Comparison of ENCODE assay signal across 17 cellular contexts in the genomic region with DNA sequence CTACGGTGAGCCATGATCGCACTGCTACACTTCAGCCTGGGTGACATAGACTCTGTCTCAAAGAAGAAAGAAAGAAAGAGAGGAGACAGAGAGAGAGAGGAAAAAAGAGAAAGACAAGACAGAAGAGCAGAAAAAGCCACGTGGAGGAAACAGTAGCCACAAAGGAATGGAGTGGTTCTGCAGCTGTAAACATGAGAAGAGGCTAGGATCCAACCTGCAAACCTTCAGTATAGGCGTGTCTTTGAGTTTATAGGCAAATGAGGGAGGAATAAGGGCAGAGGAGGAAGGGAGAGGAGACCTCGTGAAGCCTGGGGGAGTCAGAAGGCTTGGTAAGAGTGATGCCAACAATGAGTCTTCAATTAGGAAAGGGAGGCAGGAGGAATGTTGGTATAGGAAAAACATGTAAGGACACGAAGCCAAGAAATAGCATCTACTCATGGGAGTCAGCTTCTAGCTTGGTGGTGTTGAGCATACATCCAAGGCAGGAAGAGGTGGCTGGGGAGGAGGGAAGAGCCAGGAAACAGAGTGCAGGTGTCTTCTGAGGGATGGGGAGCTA. TPM values are rescaled to one million over a fixed set of nuclear protein-coding genes. Genes with fewer than 3 reads are reported as not detected.
DNase-seq lines count a peak whose midpoint lies in the region; ATAC-seq and TF ChIP-seq lines count a peak whose summit lies in the region.
"Had no signal": no experiment of that assay in that cellular context is flagged by ENCODE, and none has a peak within 500 bp of the region (broad histone marks: within the 10 kb centered on the region; RNA-seq: fewer than 3 reads in every experiment).

No MANE protein-coding gene starts in this region.

- peak; percentile 40 for ATAC-seq in RWPE2 (ENCODE audit: low read depth)
- ATAC-seq in stimulated activated naive CD8-positive, alpha-beta T cell treated with anti-CD3 and anti-CD28 coated beads, Interleukin-15, amount 100 ng/mL, for 72 hours = no peak
- no peak for ATAC-seq in GM21717 (IDR thresholded peaks at IDR 0.05; ENCODE audit: unreplicated experiment)
- ATAC-seq in HG02973 (IDR thresholded peaks at IDR 0.05; ENCODE audit: unreplicated experiment) = no peak
- no peak for ATAC-seq in esophagus mucosa
- ATAC-seq: mucosa of descending colon; stimulated activated memory B cell treated with anti-CD40 and anti-IgM and Interleukin-4, amounts not matched to agents 10 μg/mL and 1 μg/mL and 100 μg/mL, for 72 hours had no signal

- H3K4me3 ChIP-seq in mammary epithelial cell (replicated peaks in 1 of 3; ENCODE audit: insufficient read depth in 1 of 3, low read depth in 2 of 3, low read length in 3 of 3) (no peak overlapping the region), RWPE2 (ENCODE audit: severe bottlenecking) (no peak overlapping the region)
- H3K4me3 ChIP-seq: mucosa of descending colon, vagina had no signal

- H3K9me3 ChIP-seq in mammary epithelial cell (replicated peaks; ENCODE audit: insufficient read depth, low read length) = no peaks in the 10 kb centered on the region
- H3K9me3 ChIP-seq in RWPE2 (ENCODE audit: severe bottlenecking) = no peaks in the 10 kb centered on the region
- H3K9me3 ChIP-seq: mucosa of descending colon, vagina had no signal

- no peaks in the 10 kb centered on the region for H3K9me3 Mint-ChIP-seq in MCF 10A (ENCODE audit: unreplicated experiment)
- no peaks in the 10 kb centered on the region for H3K9me3 Mint-ChIP-seq in dendritic cell treated with granulocyte-macrophage colony-stimulating factor and Interleukin-4, amounts not matched to agents 40 ng/mL and 50 ng/mL, for 4 days
- H3K9me3 Mint-ChIP-seq in stimulated activated naive CD8-positive, alpha-beta T cell treated with anti-CD3 and anti-CD28 coated beads, Interleukin-15, amount 100 ng/mL, for 72 hours = no peaks in the 10 kb centered on the region
- H3K9me3 Mint-ChIP-seq: activated B cell treated with CpG ODN at 0.5 μM for 24 hours; stimulated activated memory B cell treated with anti-CD40 and anti-IgM and Interleukin-4, amounts not matched to agents 10 μg/mL and 1 μg/mL and 100 μg/mL, for 72 hours had no signal

- intact Hi-C loops in mammary epithelial cell (cut with micrococcal nuclease) (no loop called here), MCF 10A (cut with micrococcal nuclease) (no loop called here)
- intact Hi-C loops in dendritic cell treated with granulocyte-macrophage colony-stimulating factor and Interleukin-4, amounts not matched to agents 40 ng/mL and 50 ng/mL, for 4 days (cut with micrococcal nuclease) = no loop called here

- TF ChIP-seq CTCF in mammary epithelial cell (conservative IDR thresholded peaks at IDR 0.05 in 1 of 2, IDR thresholded peaks at IDR 0.05 in 1 of 2; ENCODE audit: extremely low read depth in 1 of 2, insufficient read depth in 1 of 2, low read depth in 1 of 2, low read length in 2 of 2) (no peak), MCF 10A (IDR thresholded peaks at IDR 0.05; ENCODE audit: unreplicated experiment) (no peak), RWPE2 (IDR thresholded peaks at IDR 0.05; ENCODE audit: poor library complexity, severe bottlenecking) (no peak)

- H3K9ac ChIP-seq in mammary epithelial cell (ENCODE audit: insufficient read depth, low read length) = no peak overlapping the region
- H3K9ac ChIP-seq: KMS-11 had no signal

- H4K20me1 ChIP-seq in mammary epithelial cell (ENCODE audit: insufficient read depth, low read length) = no peaks in the 10 kb centered on the region

- H3K27ac ChIP-seq in mammary epithelial cell (ENCODE audit: insufficient read depth, low read depth, low read length) (no peak overlapping the region), RWPE2 (ENCODE audit: poor library complexity, severe bottlenecking) (no peak overlapping the region)
- H3K27ac ChIP-seq: KMS-11, vagina had no signal

- peak; percentile 68 for DNase-seq in mammary epithelial cell
- no peak for DNase-seq in MCF 10A (ENCODE audit: unreplicated experiment)
- no peak for DNase-seq in RWPE2 (ENCODE audit: low spot score)
- DNase-seq in stimulated activated naive CD8-positive, alpha-beta T cell treated with anti-CD3 and anti-CD28 coated beads, Interleukin-15, amount 100 ng/mL, for 72 hours = no peak
- DNase-seq: activated B cell treated with CpG ODN at 0.5 μM for 24 hours, anterior cingulate cortex, cortex of kidney, mucosa of descending colon, NCI-H1417 treated with DMSO at 0.1 percent for 48 hours, RPMI8226 had no signal

- no peak overlapping the region for H3K4me3 Mint-ChIP-seq in MCF 10A (ENCODE audit: unreplicated experiment)
- no peak overlapping the region for H3K4me3 Mint-ChIP-seq in dendritic cell treated with granulocyte-macrophage colony-stimulating factor and Interleukin-4, amounts not matched to agents 40 ng/mL and 50 ng/mL, for 4 days
- H3K4me3 Mint-ChIP-seq in stimulated activated naive CD8-positive, alpha-beta T cell treated with anti-CD3 and anti-CD28 coated beads, Interleukin-15, amount 100 ng/mL, for 72 hours = peak overlapping the region; percentile 0 to 28
- H3K4me3 Mint-ChIP-seq: activated B cell treated with CpG ODN at 0.5 μM for 24 hours; stimulated activated memory B cell treated with anti-CD40 and anti-IgM and Interleukin-4, amounts not matched to agents 10 μg/mL and 1 μg/mL and 100 μg/mL, for 72 hours had no signal

- peaks cover 16% of the 10 kb centered on the region for H3K4me1 Mint-ChIP-seq in MCF 10A (ENCODE audit: insufficient read depth, unreplicated experiment)
- H3K4me1 Mint-ChIP-seq in dendritic cell treated with granulocyte-macrophage colony-stimulating factor and Interleukin-4, amounts not matched to agents 40 ng/mL and 50 ng/mL, for 4 days (ENCODE audit: low read depth) = peaks cover 38% of the 10 kb centered on the region
- peaks cover 69% of the 10 kb centered on the region for H3K4me1 Mint-ChIP-seq in stimulated activated naive CD8-positive, alpha-beta T cell treated with anti-CD3 and anti-CD28 coated beads, Interleukin-15, amount 100 ng/mL, for 72 hours

- 59% methylated on average over 6 of the region's 6 CpGs for WGBS in mammary epithelial cell (ENCODE audit: low coverage, missing lambda C conversion rate)

- POLR2A ChIA-PET in MCF 10A (lab: Yijun Ruan, JAX) = interaction anchor here (0.6 kb wide), 2 partner anchors 114 to 183 kb away, joined by 3 to 4 read pairs; no protein-coding TSS in a partner anchor

- dilution Hi-C loops in mammary epithelial cell (cut with HindIII; ENCODE audit: low sequenced_read_pairs) = no loop called here

- in situ Hi-C loops in mammary epithelial cell (cut with MboI; ENCODE audit: low sequenced_read_pairs in 2 of 2) = no loop called here

- H3K4me2 ChIP-seq in mammary epithelial cell (ENCODE audit: insufficient read depth, low read depth, low read length) = peak overlapping the region; percentile 46
- H3K4me2 ChIP-seq: KMS-11 had no signal

- H3K27ac Mint-ChIP-seq in MCF 10A (ENCODE audit: low read depth, unreplicated experiment) = no peak overlapping the region
- peak overlapping the region; percentile 3 for H3K27ac Mint-ChIP-seq in dendritic cell treated with granulocyte-macrophage colony-stimulating factor and Interleukin-4, amounts not matched to agents 40 ng/mL and 50 ng/mL, for 4 days
- H3K27ac Mint-ChIP-seq in stimulated activated naive CD8-positive, alpha-beta T cell treated with anti-CD3 and anti-CD28 coated beads, Interleukin-15, amount 100 ng/mL, for 72 hours = peak overlapping the region; percentile 74 to 89
- H3K27ac Mint-ChIP-seq: activated B cell treated with CpG ODN at 0.5 μM for 24 hours; stimulated activated memory B cell treated with anti-CD40 and anti-IgM and Interleukin-4, amounts not matched to agents 10 μg/mL and 1 μg/mL and 100 μg/mL, for 72 hours had no signal

- BruUV-seq in mammary epithelial cell (replicated peaks; lab: Mats Ljungman, UMichigan) = no TSS peak
- BruUV-seq in MCF 10A (replicated peaks; lab: Mats Ljungman, UMichigan) = no TSS peak

- H3K79me2 ChIP-seq in mammary epithelial cell (ENCODE audit: insufficient read depth, low read length) = peaks cover 87% of the 10 kb centered on the region

- H2AFZ ChIP-seq in mammary epithelial cell (ENCODE audit: low read depth, low read length) = no peak overlapping the region

- CTCF ChIA-PET in mammary epithelial cell (lab: Charles Lee; ENCODE audit: low non-redundant PET) (no interaction called here), MCF 10A (lab: Yijun Ruan, JAX) (interaction anchor here (0.5 to 1.5 kb wide), 5 partner anchors 13 to 221 kb away, joined by 3 to 4 read pairs (median 3); no protein-coding TSS in a partner anchor)

- H3K4me1 ChIP-seq in mammary epithelial cell (ENCODE audit: insufficient read depth, low read length) (peaks cover 27% of the 10 kb centered on the region), RWPE2 (ENCODE audit: insufficient read depth, poor library complexity, severe bottlenecking) (peaks cover 6% of the 10 kb centered on the region)

- peaks cover 19% of the 10 kb centered on the region for H3K36me3 Mint-ChIP-seq in MCF 10A (ENCODE audit: insufficient read depth, unreplicated experiment)
- peaks cover 43% of the 10 kb centered on the region for H3K36me3 Mint-ChIP-seq in dendritic cell treated with granulocyte-macrophage colony-stimulating factor and Interleukin-4, amounts not matched to agents 40 ng/mL and 50 ng/mL, for 4 days (ENCODE audit: low read depth)

- H3K36me3 ChIP-seq in mammary epithelial cell (ENCODE audit: insufficient read depth, low read length) = no peaks in the 10 kb centered on the region
- peaks cover 34% of the 10 kb centered on the region for H3K36me3 ChIP-seq in RWPE2 (ENCODE audit: low read depth)
- H3K36me3 ChIP-seq: vagina had no signal

- H3K27me3 Mint-ChIP-seq in MCF 10A (ENCODE audit: insufficient read depth, unreplicated experiment) = peaks cover 3% of the 10 kb centered on the region
- no peaks in the 10 kb centered on the region for H3K27me3 Mint-ChIP-seq in dendritic cell treated with granulocyte-macrophage colony-stimulating factor and Interleukin-4, amounts not matched to agents 40 ng/mL and 50 ng/mL, for 4 days
- H3K27me3 Mint-ChIP-seq in stimulated activated naive CD8-positive, alpha-beta T cell treated with anti-CD3 and anti-CD28 coated beads, Interleukin-15, amount 100 ng/mL, for 72 hours = no peaks in the 10 kb centered on the region
- H3K27me3 Mint-ChIP-seq: activated B cell treated with CpG ODN at 0.5 μM for 24 hours had no signal

- H3K27me3 ChIP-seq in mammary epithelial cell (ENCODE audit: insufficient read depth, low read length) (no peaks in the 10 kb centered on the region), RWPE2 (ENCODE audit: insufficient read depth, poor library complexity, severe bottlenecking) (no peaks in the 10 kb centered on the region)
- H3K27me3 ChIP-seq: vagina had no signal

RNA-seq across cellular contexts. Expression of a gene that starts 3.9 kb away (rescaled TPM):
- total RNA-seq in mammary epithelial cell (10 to 100 TPM; 13.9 to 18.8 TPM), MCF 10A (2022) (8.1 and 10.5 TPM in 2 replicates), esophagus mucosa (6.5 TPM)
- 13.6 TPM for polyA plus RNA-seq in mammary epithelial cell
- 4.2 TPM for polyA minus RNA-seq in mammary epithelial cell

RNA-seq across cellular contexts. Expression of a gene that starts 15.5 kb away (rescaled TPM):
- total RNA-seq in mammary epithelial cell (1 to 10 TPM in 1 of 2 donors, not detected in 1; 1.8 TPM), MCF 10A (2022) (0.21 TPM in 1 of 2 replicates, not detected in the other), esophagus mucosa (0.60 TPM)
- polyA plus RNA-seq in mammary epithelial cell = not detected
- not detected for polyA minus RNA-seq in mammary epithelial cell

Comparison
In these comparisons a context has a peak if more than half of its experiments do, and no peak if none do; other contexts are left out.
1. H3K4me3 Mint-ChIP-seq: peak in stimulated activated naive CD8-positive, alpha-beta T cell treated with anti-CD3 and anti-CD28 coated beads, Interleukin-15, amount 100 ng/mL, for 72 hours (2 of 2); none in MCF 10A (single experiment) and dendritic cell treated with granulocyte-macrophage colony-stimulating factor and Interleukin-4, amounts not matched to agents 40 ng/mL and 50 ng/mL, for 4 days (single experiment).